In genomic region chr5:141484499-141485304, GRCh38 we compare ENCODE assay signal across 8 cellular contexts. TPM values are rescaled to one million over a fixed set of nuclear protein-coding genes. Genes with fewer than 3 reads are reported as not detected.
DNase-seq lines count a peak whose midpoint lies in the region; ATAC-seq and TF ChIP-seq lines count a peak whose summit lies in the region.

Gene PCDHGC4 (plus strand): TSS chr5:141485030. CDS start chr5:141485174, 144 bp downstream.

- H3K9me3 Mint-ChIP-seq in HFFc6 = no peaks in the 10 kb centered on the region
- H3K9me3 Mint-ChIP-seq in progenitor cell of endocrine pancreas (ENCODE audit: low read depth) = no peaks in the 10 kb centered on the region

- H3K9me3 ChIP-seq in RWPE2 (ENCODE audit: severe bottlenecking) = no peaks in the 10 kb centered on the region

- H3K27me3 Mint-ChIP-seq in HFFc6 (ENCODE audit: insufficient read depth) (no peaks in the 10 kb centered on the region; the same call in 1 of the 2 replicates), progenitor cell of endocrine pancreas (peaks cover 13% of the 10 kb centered on the region)

- DNase-seq in HFFc6 (no peak), RWPE2 (ENCODE audit: low spot score) (no peak), head of caudate nucleus (peak in 36 of 42 donors; percentile 42 to 86 (median 68)), progenitor cell of endocrine pancreas (ENCODE audit: low spot score, unreplicated experiment) (peak; percentile 49), D341Med (ENCODE audit: low spot score) (no peak)
- no peak for DNase-seq in activated CD4-positive, alpha-beta T cell treated with anti-CD3 and anti-CD28 coated beads, Interleukin-2, amount 50 U/mL, for 1 hour

- intact Hi-C loops in head of caudate nucleus (cut with DNase I) = no loop called here

- H3K4me1 Mint-ChIP-seq in HFFc6 (ENCODE audit: low read depth) (peaks cover 70% of the 10 kb centered on the region), progenitor cell of endocrine pancreas (ENCODE audit: low read depth) (peaks cover 22% of the 10 kb centered on the region)

- no peak for ATAC-seq in RWPE2 (ENCODE audit: low read depth)
- ATAC-seq in HG03039 (IDR thresholded peaks at IDR 0.05; ENCODE audit: unreplicated experiment) = no peak
- no peak for ATAC-seq in HG03571 (IDR thresholded peaks at IDR 0.05; ENCODE audit: unreplicated experiment)

- H3K4me3 Mint-ChIP-seq in HFFc6 (no peak within 1 kb of the TSS), progenitor cell of endocrine pancreas (ENCODE audit: low read depth) (peak within 1 kb of the TSS; percentile 78)

- TF ChIP-seq CTCF in HFFc6 (IDR thresholded peaks at IDR 0.05) (no peak), RWPE2 (IDR thresholded peaks at IDR 0.05; ENCODE audit: poor library complexity, severe bottlenecking) (no peak), progenitor cell of endocrine pancreas (IDR thresholded peaks at IDR 0.05; ENCODE audit: unreplicated experiment) (no peak)

- H3K4me1 ChIP-seq in RWPE2 (ENCODE audit: insufficient read depth, poor library complexity, severe bottlenecking) = peaks cover 22% of the 10 kb centered on the region

- no peak within 1 kb of the TSS for H3K27ac ChIP-seq in RWPE2 (ENCODE audit: poor library complexity, severe bottlenecking)

- peak within 1 kb of the TSS; percentile 8 for H3K4me3 ChIP-seq in RWPE2 (ENCODE audit: severe bottlenecking)

- no peaks in the 10 kb centered on the region for H3K27me3 ChIP-seq in RWPE2 (ENCODE audit: insufficient read depth, poor library complexity, severe bottlenecking)

- peak within 1 kb of the TSS; percentile 4; the same call in 1 of the 2 replicates for H3K27ac Mint-ChIP-seq in HFFc6
- H3K27ac Mint-ChIP-seq in progenitor cell of endocrine pancreas = peak within 1 kb of the TSS; percentile 81

- H3K36me3 ChIP-seq in RWPE2 (ENCODE audit: low read depth) = no peaks in the 10 kb centered on the region; the same call in 1 of the 2 replicates

- H3K36me3 Mint-ChIP-seq in HFFc6 (ENCODE audit: low read depth) (peaks cover 30% of the 10 kb centered on the region), progenitor cell of endocrine pancreas (ENCODE audit: insufficient read depth) (peaks cover 5% of the 10 kb centered on the region)

RNA-seq across cellular contexts. Expression of gene PCDHGC4, which starts in this region (rescaled TPM):
- total RNA-seq in HFFc6 (2021; fragmentation: NEBNext Ultra II Directional; extraction: Animal tissue kit (Norgen Biotek cat#: 25700)) = 1 to 10 TPM in 1 of 6 experiments, under 1 TPM in 5; 0.34 to 1.4 (median 0.62) TPM
- 3.0 and 3.8 TPM in 2 replicates for total RNA-seq in progenitor cell of endocrine pancreas

Comparison
In these comparisons a context has a peak if more than half of its experiments do, and no peak if none do; other contexts are left out.
1. DNase-seq: peak in head of caudate nucleus (36 of 42) and progenitor cell of endocrine pancreas (single experiment); none in HFFc6 (single experiment), RWPE2 (single experiment), activated CD4-positive, alpha-beta T cell treated with anti-CD3 and anti-CD28 coated beads, Interleukin-2, amount 50 U/mL, for 1 hour (single experiment) and D341Med (single experiment).